1 cellular context compared by ENCODE assay signal in genomic region chr6:42942444-42942843, GRCh38.
TF ChIP-seq lines count a peak whose summit lies in the region.

No MANE protein-coding gene starts in this region.

TF ChIP-seq in HepG2, 621 proteins besides CTCF, POLR2A, EP300 and RAD21 (continued from another document and continues in another):
- TF ChIP-seq FOXC1 (CRISPR knock-in tag; IDR thresholded peaks at IDR 0.05; ENCODE audit: borderline replicate concordance) (no peak), REST (IDR thresholded peaks at IDR 0.05; ENCODE audit: borderline replicate concordance in 1 of 2, low read depth in 1 of 2, low read length in 2 of 2) (no peak), ZNF597 (CRISPR knock-in tag; IDR thresholded peaks at IDR 0.05) (no peak), ZNF644 (CRISPR knock-in tag; IDR thresholded peaks at IDR 0.05; ENCODE audit: low read depth) (no peak), LRRFIP1 (CRISPR knock-in tag; conservative IDR thresholded peaks at IDR 0.05) (no peak), ZNF207 (IDR thresholded peaks at IDR 0.05; ENCODE audit: borderline replicate concordance) (no peak), HNRNPUL1 (IDR thresholded peaks at IDR 0.05; ENCODE audit: low read depth, low read length) (no peak), MEIS2 (CRISPR knock-in tag; IDR thresholded peaks at IDR 0.05) (no peak), IRF2 (CRISPR knock-in tag; IDR thresholded peaks at IDR 0.05) (no peak; the same call in 1 of the 2 replicates), ZNF530 (CRISPR knock-in tag; IDR thresholded peaks at IDR 0.05; ENCODE audit: low read depth) (no peak), ZNF260 (CRISPR knock-in tag; IDR thresholded peaks at IDR 0.05; ENCODE audit: borderline replicate concordance, low read depth) (no peak), CREB1 (IDR thresholded peaks at IDR 0.05) (no peak), CREB1 (CRISPR knock-in tag; IDR thresholded peaks at IDR 0.05) (no peak), ZFX (CRISPR knock-in tag; IDR thresholded peaks at IDR 0.05; ENCODE audit: low read depth) (peak; percentile 69), DPF2 (CRISPR knock-in tag; IDR thresholded peaks at IDR 0.05; ENCODE audit: borderline replicate concordance, low read depth) (no peak), TCF12 (IDR thresholded peaks at IDR 0.05) (no peak), TCF12 (CRISPR knock-in tag; IDR thresholded peaks at IDR 0.05) (no peak), NR2F1 (CRISPR knock-in tag; IDR thresholded peaks at IDR 0.05) (peak in 1 of 2 experiments; percentile 47; a peak in 2 of 4 replicates), GATA4 (IDR thresholded peaks at IDR 0.05; ENCODE audit: borderline replicate concordance, low read depth) (no peak), ZNF777 (CRISPR knock-in tag; IDR thresholded peaks at IDR 0.05) (no peak), SNAI1 (CRISPR knock-in tag; IDR thresholded peaks at IDR 0.05; ENCODE audit: borderline replicate concordance) (no peak), ZNF770 (CRISPR knock-in tag; IDR thresholded peaks at IDR 0.05) (no peak), HINFP (CRISPR knock-in tag; IDR thresholded peaks at IDR 0.05; ENCODE audit: low read depth) (no peak), ZNF292 (CRISPR knock-in tag; IDR thresholded peaks at IDR 0.05; ENCODE audit: borderline replicate concordance, low read depth) (peak; percentile 77; the same call in 1 of the 2 replicates), KDM3A (CRISPR knock-in tag; IDR thresholded peaks at IDR 0.05; ENCODE audit: low read depth) (no peak), PHF20 (CRISPR knock-in tag; IDR thresholded peaks at IDR 0.05) (no peak), ZNF512B (CRISPR knock-in tag; IDR thresholded peaks at IDR 0.05; ENCODE audit: borderline replicate concordance) (no peak), CHD4 (IDR thresholded peaks at IDR 0.05; ENCODE audit: borderline replicate concordance, low read length) (no peak), ZNF276 (CRISPR knock-in tag; IDR thresholded peaks at IDR 0.05; ENCODE audit: low read depth) (no peak), HMG20B (CRISPR knock-in tag; conservative IDR thresholded peaks at IDR 0.05) (no peak), ATF7-NPFF (CRISPR knock-in tag; IDR thresholded peaks at IDR 0.05; ENCODE audit: low read depth) (no peak), YEATS2 (CRISPR knock-in tag; IDR thresholded peaks at IDR 0.05; ENCODE audit: borderline replicate concordance) (no peak), HDAC1 (CRISPR knock-in tag; IDR thresholded peaks at IDR 0.05) (no peak), EEA1 (CRISPR knock-in tag; IDR thresholded peaks at IDR 0.05; ENCODE audit: borderline replicate concordance) (no peak), ZNF264 (CRISPR knock-in tag; IDR thresholded peaks at IDR 0.05) (0 out of 2 replicates have a peak, but pooled peaks have one; percentile 29), MXD3 (CRISPR knock-in tag; IDR thresholded peaks at IDR 0.05) (0 out of 2 replicates have a peak, but pooled peaks have one; percentile 26), PTBP1 (IDR thresholded peaks at IDR 0.05; ENCODE audit: low read depth, low read length, poor library complexity, severe bottlenecking) (no peak), CERS6 (CRISPR knock-in tag; IDR thresholded peaks at IDR 0.05) (no peak), FOXA3 (CRISPR knock-in tag; IDR thresholded peaks at IDR 0.05) (0 out of 2 replicates have a peak, but pooled peaks have one; percentile 18), ATF5 (CRISPR knock-in tag; IDR thresholded peaks at IDR 0.05; ENCODE audit: low read depth) (no peak), POLR2AphosphoS2 (IDR thresholded peaks at IDR 0.05; ENCODE audit: low read depth, low read length) (no peak), GLI4 (CRISPR knock-in tag; IDR thresholded peaks at IDR 0.05; ENCODE audit: borderline replicate concordance) (no peak), ZNF83 (CRISPR knock-in tag; IDR thresholded peaks at IDR 0.05; ENCODE audit: borderline replicate concordance) (no peak), TBP (CRISPR knock-in tag; IDR thresholded peaks at IDR 0.05) (no peak), ZNF329 (CRISPR knock-in tag; IDR thresholded peaks at IDR 0.05; ENCODE audit: low read depth) (no peak)
